12 cellular contexts compared by ENCODE assay signal in genomic region chr3:138389841-138390581, GRCh38. TPM values are rescaled to one million over a fixed set of nuclear protein-coding genes. Genes with fewer than 3 reads are reported as not detected.
DNase-seq lines count a peak whose midpoint lies in the region; ATAC-seq, FAIRE-seq and TF ChIP-seq lines count a peak whose summit lies in the region.
"Had no signal": no experiment of that assay in that cellular context is flagged by ENCODE, and none has a peak within 500 bp of the region (broad histone marks: within the 10 kb centered on the region; RNA-seq: fewer than 3 reads in every experiment).

No MANE protein-coding gene starts in this region.

- H3K9ac ChIP-seq in colonic mucosa (ENCODE audit: low read depth in 2 of 2, low read length in 2 of 2): no peak overlapping the region

- H3K9me3 ChIP-seq in upper lobe of right lung: no peaks in the 10 kb centered on the region
- H3K9me3 ChIP-seq in colonic mucosa: no peaks in the 10 kb centered on the region

- no peak overlapping the region for H3K27ac Mint-ChIP-seq in T-helper 2 cell treated with Interferon-gamma antibody and Interleukin-4, amounts not matched to agents 5 μg/mL and 100 μg/mL, for 36 hours
- H3K27ac Mint-ChIP-seq: IgD-negative memory B cell had no signal

- H3K4me3 Mint-ChIP-seq in T-helper 2 cell treated with Interferon-gamma antibody and Interleukin-4, amounts not matched to agents 5 μg/mL and 100 μg/mL, for 36 hours: no peak overlapping the region
- H3K4me3 Mint-ChIP-seq: IgD-negative memory B cell had no signal

- ATAC-seq in upper lobe of right lung (peak; percentile 83), HG02884 (IDR thresholded peaks at IDR 0.05; ENCODE audit: unreplicated experiment) (no peak)

- no peaks in the 10 kb centered on the region for H3K36me3 ChIP-seq in bronchial epithelial cell (ENCODE audit: control insufficient read depth, insufficient read depth, low read length)
- H3K36me3 ChIP-seq in upper lobe of right lung: no peaks in the 10 kb centered on the region
- H3K36me3 ChIP-seq in colonic mucosa: no peaks in the 10 kb centered on the region

- H3K27me3 Mint-ChIP-seq in T-helper 2 cell treated with Interferon-gamma antibody and Interleukin-4, amounts not matched to agents 5 μg/mL and 100 μg/mL, for 36 hours (ENCODE audit: low read depth): peaks cover 2% of the 10 kb centered on the region

- no peak overlapping the region for H3K27ac ChIP-seq in upper lobe of right lung
- H3K27ac ChIP-seq in colonic mucosa: no peak overlapping the region

- H3K4me1 Mint-ChIP-seq in T-helper 2 cell treated with Interferon-gamma antibody and Interleukin-4, amounts not matched to agents 5 μg/mL and 100 μg/mL, for 36 hours (ENCODE audit: low read depth): no peaks in the 10 kb centered on the region
- H3K4me1 Mint-ChIP-seq: IgD-negative memory B cell had no signal

- H3K36me3 Mint-ChIP-seq in T-helper 2 cell treated with Interferon-gamma antibody and Interleukin-4, amounts not matched to agents 5 μg/mL and 100 μg/mL, for 36 hours (ENCODE audit: low read depth): no peaks in the 10 kb centered on the region

- no peak for TF ChIP-seq CTCF in bronchial epithelial cell (IDR thresholded peaks at IDR 0.05; ENCODE audit: insufficient read depth, low read length, severe bottlenecking)
- no peak for TF ChIP-seq CTCF in upper lobe of right lung (IDR thresholded peaks at IDR 0.05)
- TF ChIP-seq CTCF in colonic mucosa (IDR thresholded peaks at IDR 0.05): no peak

- H3K27me3 ChIP-seq in bronchial epithelial cell (ENCODE audit: control insufficient read depth, insufficient read depth, low read length): no peaks in the 10 kb centered on the region
- H3K27me3 ChIP-seq in upper lobe of right lung: no peaks in the 10 kb centered on the region
- H3K27me3 ChIP-seq in colonic mucosa: no peaks in the 10 kb centered on the region

- intact Hi-C loops in upper lobe of right lung (cut with DNase I) (no loop called here), colonic mucosa (cut with DNase I) (no loop called here)

- DNase-seq in DMS79 treated with DMSO at 0.1 percent for 48 hours (lab: John Stamatoyannopoulos, UW): peak; percentile 1
- no peak for DNase-seq in DMS79 (lab: John Stamatoyannopoulos, UW)
- peak; percentile 95 for DNase-seq in bronchial epithelial cell (ENCODE audit: low read depth)
- peak; percentile 37 for DNase-seq in left kidney (ENCODE audit: low read depth, low spot score)
- no peak for DNase-seq in upper lobe of right lung
- DNase-seq in T-helper 2 cell treated with Interferon-gamma antibody and Interleukin-4, amounts not matched to agents 5 μg/mL and 100 μg/mL, for 36 hours (ENCODE audit: low spot score): no peak
- DNase-seq in colonic mucosa: no peak
- DNase-seq: AML-193, T-helper 9 cell had no signal

- FAIRE-seq in bronchial epithelial cell (lab: Jason Lieb, UNC): peak; percentile 55
- FAIRE-seq: GM19239 had no signal

- no peaks in the 10 kb centered on the region for H3K9me3 Mint-ChIP-seq in T-helper 2 cell treated with Interferon-gamma antibody and Interleukin-4, amounts not matched to agents 5 μg/mL and 100 μg/mL, for 36 hours
- H3K9me3 Mint-ChIP-seq: IgD-negative memory B cell had no signal

- H3K4me3 ChIP-seq in bronchial epithelial cell (ENCODE audit: low read depth, low read length) (no peak overlapping the region), upper lobe of right lung (no peak overlapping the region), colonic mucosa (no peak overlapping the region)

- no peaks in the 10 kb centered on the region for H3K4me1 ChIP-seq in upper lobe of right lung
- H3K4me1 ChIP-seq in colonic mucosa: no peaks in the 10 kb centered on the region

RNA-seq across cellular contexts. Expression of gene MRAS, which starts 41.6 kb away (rescaled TPM):
- total RNA-seq in bronchial epithelial cell (2.9 and 3.2 TPM in 2 replicates), upper lobe of right lung (79.4 TPM), colonic mucosa (1 to 10 TPM; 2.2 to 4.5 TPM)

RNA-seq across cellular contexts. Expression of gene ESYT3, which starts 44.4 kb away (rescaled TPM):
- total RNA-seq in bronchial epithelial cell (1.1 and 2.9 TPM in 2 replicates), upper lobe of right lung (66.4 TPM), colonic mucosa (1 to 10 TPM in 1 of 2 donors, under 1 TPM in 1; 0.89 to 1.2 TPM)

Comparison
In these comparisons a context has a peak if more than half of its experiments do, and no peak if none do; other contexts are left out.
1. DNase-seq: peak in DMS79 treated with DMSO at 0.1 percent for 48 hours (single experiment), bronchial epithelial cell (single experiment) and left kidney (single experiment); none in DMS79 (single experiment), upper lobe of right lung (single experiment), T-helper 2 cell treated with Interferon-gamma antibody and Interleukin-4, amounts not matched to agents 5 μg/mL and 100 μg/mL, for 36 hours (single experiment) and colonic mucosa (single experiment).
2. RNA of gene MRAS, which starts 41.6 kb away (total RNA-seq): 79.4 TPM in upper lobe of right lung (single experiment); 2.2 to 4.5 TPM in colonic mucosa and 2.9 to 3.2 TPM in bronchial epithelial cell; every median in the first group is over 10 times any median in the second.
3. RNA of gene ESYT3, which starts 44.4 kb away (total RNA-seq): 66.4 TPM in upper lobe of right lung (single experiment); 0.89 to 1.2 TPM in colonic mucosa and 1.1 to 2.9 TPM in bronchial epithelial cell; every median in the first group is over 10 times any median in the second.